In the genomic region with DNA sequence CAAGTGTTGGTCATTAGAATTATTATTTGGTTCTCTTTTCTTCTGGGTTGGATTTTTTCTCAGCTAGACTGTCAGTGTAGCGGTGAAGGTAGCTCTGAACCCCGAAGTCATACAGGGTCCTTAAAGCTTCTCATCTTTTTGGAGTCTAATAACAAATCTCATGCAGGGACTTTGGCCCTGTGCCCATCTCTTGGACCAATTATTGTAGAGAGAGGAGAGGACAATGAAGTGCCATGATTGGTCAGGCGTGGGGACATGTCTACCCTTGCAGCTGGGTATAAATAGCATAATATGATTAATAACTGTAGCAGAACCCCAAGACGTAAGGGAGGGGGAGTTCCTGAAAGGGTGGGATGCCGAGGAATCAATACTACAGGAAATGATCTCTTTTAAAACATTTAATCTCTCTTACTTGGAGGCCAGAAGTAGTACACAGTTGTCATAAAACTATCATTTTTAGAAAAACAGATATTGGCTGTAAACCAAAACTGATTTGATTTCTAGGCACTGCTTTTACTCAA, we compare ENCODE assay signal across 21 cellular contexts. TPM values are rescaled to one million over a fixed set of nuclear protein-coding genes. Genes with fewer than 3 reads are reported as not detected.
DNase-seq lines count a peak whose midpoint lies in the region; ATAC-seq and TF ChIP-seq lines count a peak whose summit lies in the region.
"Had no signal": no experiment of that assay in that cellular context is flagged by ENCODE, and none has a peak within 500 bp of the region (broad histone marks: within the 10 kb centered on the region; RNA-seq: fewer than 3 reads in every experiment).

No MANE protein-coding gene starts in this region.

- no peak for TF ChIP-seq CTCF in SK-N-SH (IDR thresholded peaks at IDR 0.05)
- TF ChIP-seq CTCF in hepatocyte (IDR thresholded peaks at IDR 0.05; ENCODE audit: poor library complexity): no peak
- TF ChIP-seq CTCF in natural killer cell (IDR thresholded peaks at IDR 0.05): no peak

- no peak overlapping the region for H3K9ac ChIP-seq in SK-N-SH

- H3K9me3 ChIP-seq in SK-N-SH: no peaks in the 10 kb centered on the region
- no peaks in the 10 kb centered on the region for H3K9me3 ChIP-seq in hepatocyte (ENCODE audit: low read depth)
- H3K9me3 ChIP-seq: A549, Caco-2, SJCRH30 had no signal

- H3K9me2 ChIP-seq in SK-N-SH (no peaks in the 10 kb centered on the region), hepatocyte (replicated peaks; ENCODE audit: insufficient read depth) (no peaks in the 10 kb centered on the region)

- H3K4me3 Mint-ChIP-seq in activated T-cell treated with anti-CD3 and anti-CD28 coated beads, Interleukin-2, amount 50 U/mL, for 72 hours: no peak overlapping the region
- H3K4me3 Mint-ChIP-seq in natural killer cell: no peak overlapping the region
- H3K4me3 Mint-ChIP-seq: T-helper 2 cell treated with Interferon-gamma antibody and Interleukin-4, amounts not matched to agents 5 μg/mL and 100 μg/mL, for 36 hours had no signal

- H3K36me3 Mint-ChIP-seq in activated T-cell treated with anti-CD3 and anti-CD28 coated beads, Interleukin-2, amount 50 U/mL, for 72 hours (ENCODE audit: insufficient read depth in 2 of 2): no peaks in the 10 kb centered on the region
- H3K36me3 Mint-ChIP-seq in natural killer cell: no peaks in the 10 kb centered on the region
- H3K36me3 Mint-ChIP-seq: CD14-positive monocyte had no signal

- H3K4me1 ChIP-seq in SK-N-SH (ENCODE audit: control insufficient read depth in 1 of 2, insufficient read depth in 2 of 2, low read depth in 1 of 2, low read length in 1 of 2): peaks cover 16 to 71% of the 10 kb centered on the region in 2 experiments; a peak in 3 of 4 replicates
- peaks cover 6% of the 10 kb centered on the region for H3K4me1 ChIP-seq in hepatocyte (ENCODE audit: insufficient read depth)
- H3K4me1 ChIP-seq: SJCRH30 had no signal

- CTCF ChIA-PET in SK-N-SH (lab: Yijun Ruan, JAX): interaction anchor here (1.4 kb wide), 1 partner anchor 258 kb away, joined by 4 read pairs; no protein-coding TSS in a partner anchor

- no peaks in the 10 kb centered on the region for H3K27me3 ChIP-seq in SK-N-SH (ENCODE audit: insufficient read depth)
- H3K27me3 ChIP-seq in hepatocyte: no peaks in the 10 kb centered on the region
- H3K27me3 ChIP-seq: SJCRH30 had no signal

- TF ChIP-seq RAD21 in SK-N-SH (IDR thresholded peaks at IDR 0.05; ENCODE audit: low read length): no peak

- H3K36me3 ChIP-seq in SK-N-SH (replicated peaks in 1 of 2; ENCODE audit: control insufficient read depth in 1 of 2, insufficient read depth in 2 of 2, low read length in 1 of 2) (peaks cover 0 to 4% of the 10 kb centered on the region in 2 experiments), hepatocyte (replicated peaks; ENCODE audit: insufficient read depth, low read depth) (no peaks in the 10 kb centered on the region)
- H3K36me3 ChIP-seq: SJCRH30 had no signal

- no peak for ATAC-seq in activated T-cell treated with anti-CD3 and anti-CD28 coated beads, Interleukin-2, amount 50 U/mL, for 72 hours (replicated peaks in 1 of 2)
- ATAC-seq in HG02870 (IDR thresholded peaks at IDR 0.05; ENCODE audit: unreplicated experiment): no peak
- ATAC-seq in GM21526 (IDR thresholded peaks at IDR 0.05; ENCODE audit: low FRiP score, unreplicated experiment): no peak
- ATAC-seq in natural killer cell: no peak
- ATAC-seq: A549, HCT116 had no signal

- peaks cover 14% of the 10 kb centered on the region for H3F3A ChIP-seq in SK-N-SH (replicated peaks; ENCODE audit: insufficient read depth)

- H3K27ac ChIP-seq in SK-N-SH (ENCODE audit: low read depth in 2 of 2, low read length in 1 of 2): peak overlapping the region in 1 of 2 experiments; percentile 80; a peak in 2 of 4 replicates
- H3K27ac ChIP-seq in hepatocyte: no peak overlapping the region
- H3K27ac ChIP-seq: A549, HL-60, RWPE1, SJCRH30 had no signal

- H3K27me3 Mint-ChIP-seq in activated T-cell treated with anti-CD3 and anti-CD28 coated beads, Interleukin-2, amount 50 U/mL, for 72 hours (ENCODE audit: low read depth): peaks cover 11% of the 10 kb centered on the region
- H3K27me3 Mint-ChIP-seq in natural killer cell (ENCODE audit: low read depth in 2 of 2): peaks cover 32 to 47% of the 10 kb centered on the region in 2 donors

- DNase-seq in activated T-cell treated with anti-CD3 and anti-CD28 coated beads, Interleukin-2, amount 50 U/mL, for 72 hours: no peak
- DNase-seq in activated T-cell treated with anti-CD3 and anti-CD28 coated beads, Interleukin-2, amount 50 U/mL, for 48 hours: no peak
- peak; percentile 69 for DNase-seq in NCI-H2227 (lab: John Stamatoyannopoulos, UW; ENCODE audit: unreplicated experiment)
- DNase-seq in SK-N-SH: peak; percentile 55
- no peak for DNase-seq in hepatocyte (ENCODE audit: low spot score)
- DNase-seq in natural killer cell: no peak
- DNase-seq: Caco-2; DMS153; NCI-H1694; NCI-H2107; NK-92 treated with Interleukin-12 subunit alpha and Interleukin-12 subunit beta, amount 100 ng/mL, for 24 hours; OCI-M1 had no signal

- no peak for TF ChIP-seq EP300 in SK-N-SH (IDR thresholded peaks at IDR 0.05; ENCODE audit: borderline replicate concordance in 1 of 2, low read depth in 1 of 2, low read length in 1 of 2)

- H3K4me1 Mint-ChIP-seq in activated T-cell treated with anti-CD3 and anti-CD28 coated beads, Interleukin-2, amount 50 U/mL, for 72 hours (ENCODE audit: low read depth): peaks cover 5% of the 10 kb centered on the region
- H3K4me1 Mint-ChIP-seq in natural killer cell: no peaks in the 10 kb centered on the region
- H3K4me1 Mint-ChIP-seq: CD14-positive monocyte had no signal

- peak overlapping the region; percentile 10; the same call in 1 of the 2 replicates for H2AFZ ChIP-seq in SK-N-SH (ENCODE audit: low read depth)
- no peak overlapping the region for H2AFZ ChIP-seq in hepatocyte

- H3K4me2 ChIP-seq in SK-N-SH (peak overlapping the region; percentile 36), hepatocyte (no peak overlapping the region)
- H3K4me2 ChIP-seq: A549 had no signal

- intact Hi-C loops in natural killer cell (cut with micrococcal nuclease): no loop called here

- H3K79me2 ChIP-seq in SK-N-SH (ENCODE audit: insufficient read depth) (peaks cover 99% of the 10 kb centered on the region), hepatocyte (peaks cover 98% of the 10 kb centered on the region)

- POLR2A ChIA-PET in SK-N-SH (lab: Yijun Ruan, JAX): interaction anchor here (1.0 to 1.2 kb wide), 2 partner anchors 9 to 10 kb away, joined by 4 to 5 read pairs; a partner anchor contains a TSS

- 43% methylated on average over 5 of the region's 5 CpGs for WGBS in SK-N-SH (ENCODE audit: low lambda C conversion rate)
- WGBS in hepatocyte (ENCODE audit: low lambda C conversion rate, missing lambda C conversion rate): 94% methylated on average over 5 of the region's 5 CpGs

- H3K4me3 ChIP-seq in SK-N-SH (ENCODE audit: low read depth in 2 of 2, low read length in 1 of 2) (peak overlapping the region in 1 of 2 experiments; percentile 27; a peak in 2 of 4 replicates), hepatocyte (no peak overlapping the region)
- H3K4me3 ChIP-seq: A549, SJCRH30 had no signal

- no peaks in the 10 kb centered on the region for H3K9me3 Mint-ChIP-seq in activated T-cell treated with anti-CD3 and anti-CD28 coated beads, Interleukin-2, amount 50 U/mL, for 72 hours
- no peaks in the 10 kb centered on the region for H3K9me3 Mint-ChIP-seq in natural killer cell
- H3K9me3 Mint-ChIP-seq: CD14-positive monocyte; T-helper 2 cell treated with Interferon-gamma antibody and Interleukin-4, amounts not matched to agents 5 μg/mL and 100 μg/mL, for 36 hours had no signal

- peak overlapping the region; percentile 2 for H3K27ac Mint-ChIP-seq in activated T-cell treated with anti-CD3 and anti-CD28 coated beads, Interleukin-2, amount 50 U/mL, for 72 hours
- H3K27ac Mint-ChIP-seq in natural killer cell: no peak overlapping the region
- H3K27ac Mint-ChIP-seq: CD14-positive monocyte; T-helper 2 cell treated with Interferon-gamma antibody and Interleukin-4, amounts not matched to agents 5 μg/mL and 100 μg/mL, for 36 hours had no signal

- 0 out of 2 replicates have a peak, but pooled peaks cover 4% of the 10 kb centered on the region for H4K20me1 ChIP-seq in SK-N-SH (ENCODE audit: insufficient read depth)
- H4K20me1 ChIP-seq in hepatocyte (ENCODE audit: insufficient read depth, poor library complexity, severe bottlenecking): peaks cover 16% of the 10 kb centered on the region

TF ChIP-seq in SK-N-SH, 30 proteins besides CTCF, POLR2A, EP300 and RAD21:
- TF ChIP-seq RFX5 (IDR thresholded peaks at IDR 0.05; ENCODE audit: low read length): no peak; the same call in 1 of the 2 replicates
- peak; percentile 14; the same call in 1 of the 2 replicates for TF ChIP-seq RCOR1 (IDR thresholded peaks at IDR 0.05; ENCODE audit: low read length)
- peak; percentile 52 for TF ChIP-seq GATA2 (CRISPR knock-in tag; IDR thresholded peaks at IDR 0.05)
- TF ChIP-seq NFIC (IDR thresholded peaks at IDR 0.05; ENCODE audit: borderline replicate concordance): peak; percentile 44; the same call in 1 of the 2 replicates

RNA-seq across cellular contexts. Expression of a gene that starts 8.8 kb away (rescaled TPM):
- total RNA-seq in activated T-cell treated with anti-CD3 and anti-CD28 coated beads, Interleukin-2, amount 50 U/mL, for 72 hours: 1 to 10 TPM; 5.3 to 5.5 TPM
- polyA plus RNA-seq in SK-N-SH (2012; rRNA removed) (2.9 and 3.8 TPM in 2 replicates), hepatocyte (11.5 and 15.9 TPM in 2 replicates)
- 4.3 and 4.6 TPM in 2 replicates for polyA plus RNA-seq in SK-N-SH (2012; cell fraction: cytosol; rRNA removed)
- 3.6 and 6.0 TPM in 2 replicates for polyA plus RNA-seq in SK-N-SH (2012; cell fraction: nucleus; rRNA removed)
- total RNA-seq in hepatocyte (22.4 and 28.4 TPM in 2 replicates), natural killer cell (1 to 10 TPM in 1 of 3 donors, under 1 TPM in 2; 0.61 to 1.6 (median 0.66) TPM)

Comparison
In these comparisons a context has a peak if more than half of its experiments do, and no peak if none do; other contexts are left out.
1. DNase-seq: peak in NCI-H2227 (single experiment) and SK-N-SH (single experiment); none in activated T-cell treated with anti-CD3 and anti-CD28 coated beads, Interleukin-2, amount 50 U/mL, for 72 hours (0 of 2), activated T-cell treated with anti-CD3 and anti-CD28 coated beads, Interleukin-2, amount 50 U/mL, for 48 hours (0 of 2), hepatocyte (single experiment) and natural killer cell (single experiment).